In genomic region chr18:48226401-48226800, GRCh38 we compare ENCODE assay signal across 16 cellular contexts.
A peak's percentile ranks its signal among the peaks of the same experiment; 100 is the strongest.
DNase-seq lines count a peak whose midpoint lies in the region; ATAC-seq and TF ChIP-seq lines count a peak whose summit lies in the region.
"Had no signal": no experiment of that assay in that cellular context is flagged by ENCODE, and none has a peak within 500 bp of the region (broad histone marks: within the 10 kb centered on the region; RNA-seq: fewer than 3 reads in every experiment).

No MANE protein-coding gene starts in this region.

- H3K4me3 ChIP-seq in MM.1S (ENCODE audit: low read length): no peak overlapping the region
- H3K4me3 ChIP-seq: HAP-1 had no signal

- H3K4me2 ChIP-seq in MM.1S (ENCODE audit: low read depth, low read length): no peak overlapping the region

- peaks cover 15% of the 10 kb centered on the region; the same call in 1 of the 2 replicates for H3F3A ChIP-seq in MM.1S (ENCODE audit: insufficient read depth, low read length)

- H3K4me3 Mint-ChIP-seq in activated CD8-positive, alpha-beta memory T cell treated with anti-CD3 and anti-CD28 coated beads, Interleukin-2, amount 10 ng/mL, durations not matched to agents 7 days and 5 days: no peak overlapping the region
- H3K4me3 Mint-ChIP-seq: CD4-positive, alpha-beta T cell had no signal

- no peaks in the 10 kb centered on the region for H3K9me3 ChIP-seq in MM.1S (replicated peaks; ENCODE audit: insufficient read depth, low read length)
- H3K9me3 ChIP-seq: BE2C, Caco-2, HAP-1 had no signal

- H3K4me1 Mint-ChIP-seq in activated CD8-positive, alpha-beta memory T cell treated with anti-CD3 and anti-CD28 coated beads, Interleukin-2, amount 10 ng/mL, durations not matched to agents 7 days and 5 days: peaks cover 38% of the 10 kb centered on the region

- POLR2A ChIA-PET in RWPE1 (lab: Yijun Ruan, JAX; ENCODE audit: low non-redundant PET): no interaction called here

- H3K9me3 Mint-ChIP-seq in activated CD8-positive, alpha-beta memory T cell treated with anti-CD3 and anti-CD28 coated beads, Interleukin-2, amount 10 ng/mL, durations not matched to agents 7 days and 5 days (ENCODE audit: low read depth): no peaks in the 10 kb centered on the region
- H3K9me3 Mint-ChIP-seq: CD4-positive, alpha-beta T cell had no signal

- H3K36me3 ChIP-seq in MM.1S (replicated peaks; ENCODE audit: insufficient read depth, low read length): no peaks in the 10 kb centered on the region
- H3K36me3 ChIP-seq: BE2C, HAP-1 had no signal

- H4K20me1 ChIP-seq in MM.1S (ENCODE audit: insufficient read depth, low read length): no peaks in the 10 kb centered on the region

- H3K36me3 Mint-ChIP-seq in activated CD8-positive, alpha-beta memory T cell treated with anti-CD3 and anti-CD28 coated beads, Interleukin-2, amount 10 ng/mL, durations not matched to agents 7 days and 5 days: no peaks in the 10 kb centered on the region

- H3K27me3 Mint-ChIP-seq in activated CD8-positive, alpha-beta memory T cell treated with anti-CD3 and anti-CD28 coated beads, Interleukin-2, amount 10 ng/mL, durations not matched to agents 7 days and 5 days: peaks cover 2% of the 10 kb centered on the region

- no peak overlapping the region for H3K9ac ChIP-seq in MM.1S (ENCODE audit: low read length)

- H3K27ac Mint-ChIP-seq in activated CD8-positive, alpha-beta memory T cell treated with anti-CD3 and anti-CD28 coated beads, Interleukin-2, amount 10 ng/mL, durations not matched to agents 7 days and 5 days: peak overlapping the region; percentile 13
- H3K27ac Mint-ChIP-seq: CD4-positive, alpha-beta T cell had no signal

- H3K4me1 ChIP-seq in MM.1S (ENCODE audit: low read length): peaks cover 36% of the 10 kb centered on the region
- H3K4me1 ChIP-seq: Caco-2, HAP-1 had no signal

- no peak for ATAC-seq in activated CD8-positive, alpha-beta memory T cell treated with anti-CD3 and anti-CD28 coated beads, Interleukin-2, amount 10 ng/mL, durations not matched to agents 7 days and 5 days

- H3K27ac ChIP-seq in MM.1S (ENCODE audit: low read length): no peak overlapping the region
- peak overlapping the region; percentile 81 for H3K27ac ChIP-seq in RWPE1
- H3K27ac ChIP-seq in substantia nigra (ENCODE audit: low read depth, low read length, poor library complexity, severe bottlenecking): no peak overlapping the region

- H3K79me2 ChIP-seq in MM.1S (ENCODE audit: low read length): no peaks in the 10 kb centered on the region

- no peaks in the 10 kb centered on the region for H3K9me2 ChIP-seq in MM.1S (replicated peaks; ENCODE audit: insufficient read depth, low read length)

- H3K27me3 ChIP-seq in MM.1S (replicated peaks; ENCODE audit: insufficient read depth, low read length): no peaks in the 10 kb centered on the region
- H3K27me3 ChIP-seq: BE2C had no signal

- TF ChIP-seq CTCF in MM.1S (IDR thresholded peaks at IDR 0.05; ENCODE audit: low read length): no peak
- TF ChIP-seq CTCF in RWPE1 (conservative IDR thresholded peaks at IDR 0.05; ENCODE audit: low read depth): no peak

- CTCF ChIA-PET in activated CD8-positive, alpha-beta memory T cell treated with anti-CD3 and anti-CD28 coated beads, Interleukin-2, amount 10 ng/mL, durations not matched to agents 7 days and 5 days (lab: Charles Lee): interaction anchor here (1.3 kb wide), 1 partner anchor 12 kb away, joined by 4 read pairs; no protein-coding TSS in a partner anchor
- CTCF ChIA-PET in RWPE1 (lab: Yijun Ruan, JAX): no interaction called here

- no peak overlapping the region for H2AFZ ChIP-seq in MM.1S (ENCODE audit: low read length)

- DNase-seq in activated CD8-positive, alpha-beta memory T cell treated with anti-CD3 and anti-CD28 coated beads, Interleukin-2, amount 10 ng/mL, durations not matched to agents 7 days and 5 days: no peak
- no peak for DNase-seq in activated CD8-positive, alpha-beta memory T cell treated with anti-CD3 and anti-CD28 coated beads, Interleukin-2, amount 50 U/mL, for 4 hours
- DNase-seq in MM.1S (peak; percentile 28), RWPE1 (ENCODE audit: low spot score) (no peak), kidney tubule cell (ENCODE audit: low spot score) (peak; percentile 50), DMS 273 treated with DMSO at 0.1 percent for 48 hours (lab: John Stamatoyannopoulos, UW) (no peak), substantia nigra (lab: John Stamatoyannopoulos, UW) (no peak), SKM-1 (lab: John Stamatoyannopoulos, UW; ENCODE audit: unreplicated experiment) (no peak)
- DNase-seq: ACHN; BE2C; C1 segment of cervical spinal cord; Caco-2; CD4-positive, alpha-beta T cell; DMS153; GDM1 had no signal

Comparison
In these comparisons a context has a peak if more than half of its experiments do, and no peak if none do; other contexts are left out.
1. DNase-seq: peak in MM.1S (single experiment) and kidney tubule cell (single experiment); none in activated CD8-positive, alpha-beta memory T cell treated with anti-CD3 and anti-CD28 coated beads, Interleukin-2, amount 10 ng/mL, durations not matched to agents 7 days and 5 days (single experiment), activated CD8-positive, alpha-beta memory T cell treated with anti-CD3 and anti-CD28 coated beads, Interleukin-2, amount 50 U/mL, for 4 hours (single experiment), RWPE1 (single experiment), DMS 273 treated with DMSO at 0.1 percent for 48 hours (single experiment), substantia nigra (0 of 49) and SKM-1 (single experiment).